8 cellular contexts compared by ENCODE assay signal in genomic region chr9:95942016-95942415, GRCh38.
"Had no signal": no experiment of that assay in that cellular context is flagged by ENCODE, and none has a peak within 500 bp of the region (broad histone marks: within the 10 kb centered on the region; RNA-seq: fewer than 3 reads in every experiment).

No MANE protein-coding gene starts in this region.

- FAIRE-seq: HTR-8/SVneo, K562 had no signal

- H3K27ac Mint-ChIP-seq: H9 had no signal

- DNase-seq: GM23248, GOT3, H9, HCEC 1CT, IMR-90, KG1 had no signal

- H3K4me3 Mint-ChIP-seq: H9 had no signal

- ATAC-seq: K562 had no signal
